In genomic region chr2:55158111-55158814, GRCh38 we compare ENCODE assay signal across 13 cellular contexts.
DNase-seq lines count a peak whose midpoint lies in the region; ATAC-seq and TF ChIP-seq lines count a peak whose summit lies in the region.
"Had no signal": no experiment of that assay in that cellular context is flagged by ENCODE, and none has a peak within 500 bp of the region (broad histone marks: within the 10 kb centered on the region; RNA-seq: fewer than 3 reads in every experiment).

No MANE protein-coding gene starts in this region.

- TF ChIP-seq CTCF in PC-9 (conservative IDR thresholded peaks at IDR 0.05) (no peak), fibroblast of lung (conservative IDR thresholded peaks at IDR 0.05 in 1 of 2, IDR thresholded peaks at IDR 0.05 in 1 of 2; ENCODE audit: low read depth in 1 of 2, low read length in 2 of 2) (no peak), smooth muscle cell (IDR thresholded peaks at IDR 0.05; ENCODE audit: borderline replicate concordance, insufficient read depth, poor library complexity, severe bottlenecking) (no peak)

- H3K27ac ChIP-seq in PC-9 (no peak overlapping the region), fibroblast of lung (ENCODE audit: insufficient read depth, low read length) (no peak overlapping the region), smooth muscle cell (ENCODE audit: low read depth) (peak overlapping the region; percentile 22)
- H3K27ac ChIP-seq: SK-N-MC had no signal

- H3K9me2 ChIP-seq in PC-9 (ENCODE audit: insufficient read depth): no peaks in the 10 kb centered on the region; the same call in 1 of the 2 replicates

- H3K36me3 ChIP-seq in PC-9 (ENCODE audit: low read depth): no peaks in the 10 kb centered on the region
- no peaks in the 10 kb centered on the region for H3K36me3 ChIP-seq in fibroblast of lung (ENCODE audit: control insufficient read depth, insufficient read depth, low read length)
- H3K36me3 ChIP-seq in smooth muscle cell (ENCODE audit: low read depth): no peaks in the 10 kb centered on the region

- H4K20me1 ChIP-seq in PC-9 (ENCODE audit: insufficient read depth) (no peaks in the 10 kb centered on the region), fibroblast of lung (ENCODE audit: control insufficient read depth, extremely low read depth, insufficient read depth, low read length) (no peaks in the 10 kb centered on the region), smooth muscle cell (ENCODE audit: low read depth) (peaks cover 18% of the 10 kb centered on the region)

- H3K4me2 ChIP-seq in PC-9 (peak overlapping the region; percentile 5; the same call in 1 of the 2 replicates), fibroblast of lung (ENCODE audit: extremely low read depth, insufficient read depth, low read length) (peak overlapping the region; percentile 2), smooth muscle cell (peak overlapping the region; percentile 41)

- no peaks in the 10 kb centered on the region for H3K9me3 ChIP-seq in PC-9 (ENCODE audit: insufficient read depth, low read depth)
- H3K9me3 ChIP-seq in fibroblast of lung (ENCODE audit: control insufficient read depth, insufficient read depth, low read depth, low read length): no peaks in the 10 kb centered on the region
- H3K9me3 ChIP-seq in smooth muscle cell (replicated peaks; ENCODE audit: low read depth): no peaks in the 10 kb centered on the region

- WGBS in smooth muscle cell (ENCODE audit: low lambda C conversion rate): 72% methylated on average over 10 of the region's 10 CpGs

- no peak overlapping the region for H3K4me3 ChIP-seq in PC-9
- H3K4me3 ChIP-seq in fibroblast of lung (replicated peaks in 1 of 4; ENCODE audit: control extremely low read depth in 1 of 4, insufficient read depth in 1 of 4, low read depth in 3 of 4, low read length in 4 of 4): no peak overlapping the region
- no peak overlapping the region for H3K4me3 ChIP-seq in smooth muscle cell
- H3K4me3 ChIP-seq: SK-N-MC had no signal

- DNase-seq in GF-D8 (lab: John Stamatoyannopoulos, UW): peak; percentile 5
- DNase-seq in PC-9: peak in 1 of 2 experiments; percentile 69
- DNase-seq in fibroblast of lung (ENCODE audit: low read depth in 2 of 2): no peak
- no peak for DNase-seq in smooth muscle cell (lab: John Stamatoyannopoulos, UW; ENCODE audit: unreplicated experiment)
- no peak for DNase-seq in LoVo (ENCODE audit: low spot score)
- DNase-seq in DMS 273 (lab: John Stamatoyannopoulos, UW; ENCODE audit: unreplicated experiment): no peak
- DNase-seq in HPDE6-E6E7 (ENCODE audit: extremely low spot score): no peak
- DNase-seq: activated B cell treated with CpG ODN at 0.5 μM for 24 hours, amniotic stem cell, NCI-H187, NCI-H774 had no signal

- H3K4me1 ChIP-seq in PC-9 (replicated peaks; ENCODE audit: insufficient read depth): peaks cover 87% of the 10 kb centered on the region
- H3K4me1 ChIP-seq in fibroblast of lung (ENCODE audit: control insufficient read depth, extremely low read depth, insufficient read depth, low read length): peaks cover 43% of the 10 kb centered on the region
- H3K4me1 ChIP-seq in smooth muscle cell (ENCODE audit: low read depth): peaks cover 46% of the 10 kb centered on the region

- BruUV-seq in PC-9 (replicated peaks; lab: Mats Ljungman, UMichigan): no TSS peak

- CTCF ChIA-PET in PC-9 (lab: Charles Lee): no interaction called here

- POLR2A ChIA-PET in PC-9 (lab: Charles Lee; ENCODE audit: unreplicated experiment): no interaction called here

- H3F3A ChIP-seq in PC-9 (ENCODE audit: insufficient read depth, low read depth) (peaks cover 34% of the 10 kb centered on the region), smooth muscle cell (ENCODE audit: low read depth) (peaks cover 42% of the 10 kb centered on the region)

- no peak for ATAC-seq in GM18505 (IDR thresholded peaks at IDR 0.05; ENCODE audit: unreplicated experiment)

- intact Hi-C loops in PC-9 (cut with micrococcal nuclease; ENCODE audit: unreplicated experiment): no loop called here

- no peaks in the 10 kb centered on the region for H3K79me2 ChIP-seq in PC-9 (ENCODE audit: low read depth)
- no peaks in the 10 kb centered on the region for H3K79me2 ChIP-seq in fibroblast of lung (ENCODE audit: control insufficient read depth, insufficient read depth, low read length)
- H3K79me2 ChIP-seq in smooth muscle cell (ENCODE audit: low read depth): no peaks in the 10 kb centered on the region

- H3K27me3 ChIP-seq in PC-9 (ENCODE audit: insufficient read depth, low read depth) (no peaks in the 10 kb centered on the region), fibroblast of lung (ENCODE audit: control insufficient read depth, insufficient read depth, low read length) (no peaks in the 10 kb centered on the region), smooth muscle cell (ENCODE audit: low read depth) (no peaks in the 10 kb centered on the region)

- no peak for TF ChIP-seq POLR2A in GM18505 (IDR thresholded peaks at IDR 0.05; ENCODE audit: borderline replicate concordance, extremely low read depth, insufficient read depth, insufficient read length)

- H3K9ac ChIP-seq in fibroblast of lung (ENCODE audit: insufficient read depth, low read length) (no peak overlapping the region), smooth muscle cell (ENCODE audit: low read depth) (no peak overlapping the region)

- no peak overlapping the region for H2AFZ ChIP-seq in PC-9
- no peak overlapping the region for H2AFZ ChIP-seq in fibroblast of lung (ENCODE audit: low read length)
- no peak overlapping the region for H2AFZ ChIP-seq in smooth muscle cell (ENCODE audit: low read depth)
